Comparison of ENCODE assay signal across 8 cellular contexts in the genomic region with DNA sequence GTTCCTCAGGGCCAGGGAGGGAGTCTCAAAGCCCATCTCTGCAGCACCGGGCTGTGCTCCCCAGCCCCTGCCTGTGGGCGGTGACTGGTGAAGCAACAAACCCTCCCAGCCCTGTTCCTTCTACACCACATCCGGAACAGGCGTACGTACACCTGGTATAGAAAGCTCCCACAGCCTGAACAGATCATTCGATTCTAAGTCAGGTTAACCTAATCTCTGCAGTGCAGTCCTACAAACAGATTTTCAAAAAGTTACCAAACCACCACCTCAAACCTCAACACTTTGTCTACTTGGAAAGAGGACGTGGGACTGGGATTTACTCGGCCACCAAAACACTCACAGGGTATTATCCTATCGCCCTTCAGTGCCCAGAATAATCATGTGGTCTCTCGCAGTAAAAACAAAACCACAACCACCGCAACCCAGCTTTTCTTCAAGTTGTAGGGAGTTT.
A peak's percentile ranks its signal among the peaks of the same experiment; 100 is the strongest.
DNase-seq lines count a peak whose midpoint lies in the region; ATAC-seq and TF ChIP-seq lines count a peak whose summit lies in the region.

No MANE protein-coding gene starts in this region.

- TF ChIP-seq CTCF in glutamatergic neuron (IDR thresholded peaks at IDR 0.05; ENCODE audit: partially characterized antibody, unreplicated experiment) = no peak

- H3K4me1 Mint-ChIP-seq in glutamatergic neuron (ENCODE audit: low read depth, unreplicated experiment) = peaks cover 32% of the 10 kb centered on the region

- intact Hi-C loops in aorta (cut with DNase I) = no loop called here

- H3K27me3 ChIP-seq in aorta (ENCODE audit: control insufficient read depth in 1 of 2, insufficient read depth in 2 of 2, low read length in 1 of 2) (no peaks in the 10 kb centered on the region), MG63 (no peaks in the 10 kb centered on the region)

- H3K4me3 Mint-ChIP-seq in glutamatergic neuron (ENCODE audit: unreplicated experiment) = no peak overlapping the region

- H3K36me3 Mint-ChIP-seq in glutamatergic neuron (ENCODE audit: unreplicated experiment) = peaks cover 21% of the 10 kb centered on the region

- H3K4me1 ChIP-seq in aorta (ENCODE audit: control insufficient read depth in 1 of 2, insufficient read depth in 2 of 2, low read length in 2 of 2) = peaks cover 0 to 2% of the 10 kb centered on the region in 2 donors

- ATAC-seq in GM18873 (IDR thresholded peaks at IDR 0.05; ENCODE audit: low FRiP score, unreplicated experiment) (peak; percentile 99), HG03108 (IDR thresholded peaks at IDR 0.05; ENCODE audit: unreplicated experiment) (peak; percentile 88), aorta (ENCODE audit: low FRiP score) (no peak)

- H3K9me3 ChIP-seq in aorta (ENCODE audit: control insufficient read depth, low read length) (no peaks in the 10 kb centered on the region), MG63 (no peaks in the 10 kb centered on the region)

- H3K36me3 ChIP-seq in aorta (ENCODE audit: control insufficient read depth in 1 of 2, insufficient read depth in 2 of 2, low read length in 1 of 2) (no peaks in the 10 kb centered on the region), MG63 (peaks cover 2% of the 10 kb centered on the region; the same call in 1 of the 2 replicates)

- H3K27ac Mint-ChIP-seq in glutamatergic neuron (ENCODE audit: unreplicated experiment) = peak overlapping the region; percentile 56

- peak; percentile 25 to 28 for DNase-seq in activated CD4-positive, alpha-beta T cell treated with anti-CD3 and anti-CD28 coated beads for 24 hours (ENCODE audit: low read depth in 2 of 2)
- DNase-seq in glutamatergic neuron = no peak
- peak; percentile 25 for DNase-seq in stimulated activated CD8-positive, alpha-beta memory T cell treated with anti-CD3 and anti-CD28 coated beads, Interleukin-7, amount 100 ng/mL, for 1 hour (ENCODE audit: low read depth in 2 of 2)
- no peak for DNase-seq in aorta
- DNase-seq in MG63 = no peak
- no peak for DNase-seq in NCI-H1417 (lab: John Stamatoyannopoulos, UW)

- H3K4me3 ChIP-seq in aorta (ENCODE audit: low read length in 2 of 2) (no peak overlapping the region), MG63 (no peak overlapping the region)

- peaks cover 23% of the 10 kb centered on the region for H3K9me3 Mint-ChIP-seq in glutamatergic neuron (ENCODE audit: unreplicated experiment)

- H3K27me3 Mint-ChIP-seq in glutamatergic neuron (ENCODE audit: unreplicated experiment) = peaks cover 15% of the 10 kb centered on the region

- 35 to 38% methylated on average over 11 of the region's 11 CpGs for WGBS in aorta, 2 donors

- H3K27ac ChIP-seq in aorta (ENCODE audit: low read depth in 1 of 2, low read length in 2 of 2) = peak overlapping the region in 1 of 2 donors; percentile 18

Comparison
In these comparisons a context has a peak if more than half of its experiments do, and no peak if none do; other contexts are left out.
1. DNase-seq: peak in activated CD4-positive, alpha-beta T cell treated with anti-CD3 and anti-CD28 coated beads for 24 hours (2 of 2) and stimulated activated CD8-positive, alpha-beta memory T cell treated with anti-CD3 and anti-CD28 coated beads, Interleukin-7, amount 100 ng/mL, for 1 hour (2 of 2); none in glutamatergic neuron (single experiment), aorta (0 of 2), MG63 (single experiment) and NCI-H1417 (0 of 3).